23 cellular contexts compared by ENCODE assay signal in the genomic region with DNA sequence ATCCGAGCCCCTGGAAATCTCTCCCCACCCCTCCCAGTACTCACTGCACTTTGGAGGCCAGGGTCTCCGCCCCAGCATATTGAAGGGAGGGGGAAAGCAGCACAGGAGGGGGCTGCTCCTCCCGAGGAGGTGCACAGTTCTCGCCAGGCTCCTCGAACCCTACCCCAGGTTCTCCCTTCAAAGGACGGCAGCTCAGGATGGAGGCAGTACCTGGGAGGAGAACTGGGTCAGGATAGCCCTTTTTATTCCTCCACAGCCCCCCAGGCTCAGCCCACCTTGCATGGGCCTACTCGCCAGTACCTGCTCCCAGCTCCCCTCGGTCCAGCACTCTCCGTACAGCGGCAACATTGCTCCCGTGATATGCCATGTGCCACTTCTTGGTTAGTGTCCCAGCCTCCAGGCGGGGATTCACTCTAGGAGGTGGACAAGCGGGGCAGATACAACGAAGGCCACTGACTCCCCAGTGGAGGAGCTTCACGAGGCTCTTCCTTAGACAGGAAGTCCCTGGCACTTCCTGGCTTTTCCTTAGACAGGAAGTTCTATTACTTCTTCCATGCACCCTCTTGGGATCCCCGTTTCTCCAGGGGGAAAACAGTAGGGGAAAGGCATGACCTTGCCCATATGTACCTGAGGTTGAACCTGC. TPM values are rescaled to one million over a fixed set of nuclear protein-coding genes. Genes with fewer than 3 reads are reported as not detected.
A peak's percentile ranks its signal among the peaks of the same experiment; 100 is the strongest.
DNase-seq lines count a peak whose midpoint lies in the region; ATAC-seq and TF ChIP-seq lines count a peak whose summit lies in the region.
"Had no signal": no experiment of that assay in that cellular context is flagged by ENCODE, and none has a peak within 500 bp of the region (broad histone marks: within the 10 kb centered on the region; RNA-seq: fewer than 3 reads in every experiment).

No MANE protein-coding gene starts in this region.

- H3K4me1 Mint-ChIP-seq in MCF 10A (ENCODE audit: insufficient read depth, unreplicated experiment) = peaks cover 17% of the 10 kb centered on the region
- H3K4me1 Mint-ChIP-seq in stimulated activated memory B cell treated with anti-CD40 and anti-IgM and Interleukin-4, amounts not matched to agents 10 μg/mL and 1 μg/mL and 100 μg/mL, for 72 hours = peaks cover 35% of the 10 kb centered on the region

- H3K9me2 ChIP-seq in hepatocyte (replicated peaks; ENCODE audit: insufficient read depth) = no peaks in the 10 kb centered on the region

- WGBS in mammary epithelial cell (ENCODE audit: low coverage, missing lambda C conversion rate) = 86% methylated on average over 12 of the region's 16 CpGs
- 89% methylated on average over 16 of the region's 16 CpGs for WGBS in hepatocyte (ENCODE audit: low lambda C conversion rate, missing lambda C conversion rate)
- 84 to 85% methylated on average over 16 of the region's 16 CpGs for WGBS in aorta, 2 donors

- TF ChIP-seq CTCF in MCF 10A (IDR thresholded peaks at IDR 0.05; ENCODE audit: unreplicated experiment) = no peak
- no peak for TF ChIP-seq CTCF in mammary epithelial cell (conservative IDR thresholded peaks at IDR 0.05 in 1 of 2, IDR thresholded peaks at IDR 0.05 in 1 of 2; ENCODE audit: extremely low read depth in 1 of 2, insufficient read depth in 1 of 2, low read depth in 1 of 2, low read length in 2 of 2)
- no peak for TF ChIP-seq CTCF in RWPE1 (conservative IDR thresholded peaks at IDR 0.05; ENCODE audit: low read depth)
- TF ChIP-seq CTCF in hepatocyte (IDR thresholded peaks at IDR 0.05; ENCODE audit: poor library complexity) = no peak

- H3K4me3 ChIP-seq in mammary epithelial cell (replicated peaks in 1 of 3; ENCODE audit: insufficient read depth in 1 of 3, low read depth in 2 of 3, low read length in 3 of 3) (no peak overlapping the region), hepatocyte (no peak overlapping the region), aorta (ENCODE audit: low read length in 2 of 2) (no peak overlapping the region)
- H3K4me3 ChIP-seq: psoas muscle, tibial artery had no signal

- no peaks in the 10 kb centered on the region for H3K27me3 Mint-ChIP-seq in MCF 10A (ENCODE audit: insufficient read depth, unreplicated experiment)
- no peaks in the 10 kb centered on the region for H3K27me3 Mint-ChIP-seq in stimulated activated memory B cell treated with anti-CD40 and anti-IgM and Interleukin-4, amounts not matched to agents 10 μg/mL and 1 μg/mL and 100 μg/mL, for 72 hours

- CTCF ChIA-PET in MCF 10A (lab: Yijun Ruan, JAX) = interaction anchor here (0.6 to 1.8 kb wide), 3 partner anchors 10 to 243 kb away, joined by 3 read pairs; no protein-coding TSS in a partner anchor
- CTCF ChIA-PET in mammary epithelial cell (lab: Charles Lee; ENCODE audit: low non-redundant PET) = no interaction called here
- CTCF ChIA-PET in RWPE1 (lab: Yijun Ruan, JAX) = interaction anchor here (1.0 kb wide), 1 partner anchor 12 kb away, joined by 3 read pairs; a partner anchor contains a TSS

- H3K27me3 ChIP-seq in mammary epithelial cell (ENCODE audit: insufficient read depth, low read length) (no peaks in the 10 kb centered on the region), hepatocyte (no peaks in the 10 kb centered on the region), aorta (ENCODE audit: control insufficient read depth in 1 of 2, insufficient read depth in 2 of 2, low read length in 1 of 2) (no peaks in the 10 kb centered on the region)
- H3K27me3 ChIP-seq: tibial artery had no signal

- no peaks in the 10 kb centered on the region for H4K20me1 ChIP-seq in mammary epithelial cell (ENCODE audit: insufficient read depth, low read length)
- peaks cover 8% of the 10 kb centered on the region for H4K20me1 ChIP-seq in hepatocyte (ENCODE audit: insufficient read depth, poor library complexity, severe bottlenecking)

- H3K36me3 ChIP-seq in mammary epithelial cell (ENCODE audit: insufficient read depth, low read length) = peaks cover 24% of the 10 kb centered on the region
- H3K36me3 ChIP-seq in hepatocyte (replicated peaks; ENCODE audit: insufficient read depth, low read depth) = no peaks in the 10 kb centered on the region
- H3K36me3 ChIP-seq in aorta (ENCODE audit: control insufficient read depth in 1 of 2, insufficient read depth in 2 of 2, low read length in 1 of 2) = peaks cover 0 to 4% of the 10 kb centered on the region in 2 donors

- H2AFZ ChIP-seq in mammary epithelial cell (ENCODE audit: low read depth, low read length) (no peak overlapping the region), hepatocyte (no peak overlapping the region)

- no peaks in the 10 kb centered on the region for H3K9me3 Mint-ChIP-seq in MCF 10A (ENCODE audit: unreplicated experiment)
- no peaks in the 10 kb centered on the region for H3K9me3 Mint-ChIP-seq in stimulated activated memory B cell treated with anti-CD40 and anti-IgM and Interleukin-4, amounts not matched to agents 10 μg/mL and 1 μg/mL and 100 μg/mL, for 72 hours

- H3K4me1 ChIP-seq in mammary epithelial cell (ENCODE audit: insufficient read depth, low read length) = peaks cover 20% of the 10 kb centered on the region
- peaks cover 11% of the 10 kb centered on the region for H3K4me1 ChIP-seq in hepatocyte (ENCODE audit: insufficient read depth)
- H3K4me1 ChIP-seq in aorta (ENCODE audit: control insufficient read depth in 1 of 2, insufficient read depth in 2 of 2, low read length in 2 of 2) = no peaks in the 10 kb centered on the region

- peak overlapping the region; percentile 27 for H3K4me3 Mint-ChIP-seq in MCF 10A (ENCODE audit: unreplicated experiment)
- no peak overlapping the region for H3K4me3 Mint-ChIP-seq in stimulated activated memory B cell treated with anti-CD40 and anti-IgM and Interleukin-4, amounts not matched to agents 10 μg/mL and 1 μg/mL and 100 μg/mL, for 72 hours

- dilution Hi-C loops in mammary epithelial cell (cut with HindIII; ENCODE audit: low sequenced_read_pairs) = no loop called here

- H3K27ac Mint-ChIP-seq in MCF 10A (ENCODE audit: low read depth, unreplicated experiment) = no peak overlapping the region
- peak overlapping the region; percentile 22 for H3K27ac Mint-ChIP-seq in stimulated activated memory B cell treated with anti-CD40 and anti-IgM and Interleukin-4, amounts not matched to agents 10 μg/mL and 1 μg/mL and 100 μg/mL, for 72 hours

- DNase-seq in MCF 10A (ENCODE audit: unreplicated experiment) (no peak), mammary epithelial cell (no peak), RWPE1 (ENCODE audit: low spot score) (no peak), hepatocyte (ENCODE audit: low spot score) (peak; percentile 8), aorta (no peak), KBM-7 (no peak)
- DNase-seq: activated CD4-positive, alpha-beta T cell treated with anti-CD3 and anti-CD28 coated beads for 48 hours; AML-193; DMS 273 treated with DMSO at 0.1 percent for 48 hours; GDM1; GOT3; hypothalamus; IMR-90; left colon; NCI-H2081; NCI-H526; psoas muscle; SIG-M5; tibial artery had no signal

- intact Hi-C loops in MCF 10A (cut with micrococcal nuclease) (no loop called here), mammary epithelial cell (cut with micrococcal nuclease) (no loop called here), aorta (cut with DNase I) (no loop called here)

- BruUV-seq in MCF 10A (replicated peaks; lab: Mats Ljungman, UMichigan) = no TSS peak
- BruUV-seq in mammary epithelial cell (replicated peaks; lab: Mats Ljungman, UMichigan) = no TSS peak

- H3K4me2 ChIP-seq in mammary epithelial cell (ENCODE audit: insufficient read depth, low read depth, low read length) = no peak overlapping the region
- no peak overlapping the region for H3K4me2 ChIP-seq in hepatocyte

- ATAC-seq in stimulated activated memory B cell treated with anti-CD40 and anti-IgM and Interleukin-4, amounts not matched to agents 10 μg/mL and 1 μg/mL and 100 μg/mL, for 72 hours = no peak
- ATAC-seq in aorta (ENCODE audit: low FRiP score) (no peak), GM21619 (IDR thresholded peaks at IDR 0.05; ENCODE audit: unreplicated experiment) (no peak)
- ATAC-seq: left colon, psoas muscle had no signal

- H3K79me2 ChIP-seq in mammary epithelial cell (ENCODE audit: insufficient read depth, low read length) = peaks cover 26% of the 10 kb centered on the region
- peaks cover 24% of the 10 kb centered on the region for H3K79me2 ChIP-seq in hepatocyte

- H3K9me3 ChIP-seq in mammary epithelial cell (replicated peaks; ENCODE audit: insufficient read depth, low read length) (no peaks in the 10 kb centered on the region), hepatocyte (ENCODE audit: low read depth) (no peaks in the 10 kb centered on the region), aorta (ENCODE audit: control insufficient read depth, low read length) (no peaks in the 10 kb centered on the region)
- H3K9me3 ChIP-seq: psoas muscle, tibial artery had no signal

- in situ Hi-C loops in mammary epithelial cell (cut with MboI; ENCODE audit: low sequenced_read_pairs in 2 of 2) = no loop called here
- in situ Hi-C loops in KBM-7 (cut with MboI; ENCODE audit: low pct_unique_long_range_greater_than_20kb, low sequenced_read_pairs) = no loop called here

- POLR2A ChIA-PET in MCF 10A (lab: Yijun Ruan, JAX) = interaction anchor here (0.9 to 1.4 kb wide), 2 partner anchors 12 to 34 kb away, joined by 3 to 4 read pairs; a partner anchor contains a TSS
- POLR2A ChIA-PET in RWPE1 (lab: Yijun Ruan, JAX; ENCODE audit: low non-redundant PET) = no interaction called here

- H3K36me3 Mint-ChIP-seq in MCF 10A (ENCODE audit: insufficient read depth, unreplicated experiment) = peaks cover 88% of the 10 kb centered on the region
- H3K36me3 Mint-ChIP-seq in stimulated activated memory B cell treated with anti-CD40 and anti-IgM and Interleukin-4, amounts not matched to agents 10 μg/mL and 1 μg/mL and 100 μg/mL, for 72 hours = peaks cover 66% of the 10 kb centered on the region

- no peak overlapping the region for H3K9ac ChIP-seq in mammary epithelial cell (ENCODE audit: insufficient read depth, low read length)

- H3K27ac ChIP-seq in mammary epithelial cell (ENCODE audit: insufficient read depth, low read depth, low read length) (no peak overlapping the region), RWPE1 (peak overlapping the region; percentile 93), hepatocyte (no peak overlapping the region), aorta (ENCODE audit: low read depth in 1 of 2, low read length in 2 of 2) (no peak overlapping the region)
- H3K27ac ChIP-seq: psoas muscle, tibial artery had no signal

RNA-seq across cellular contexts. Expression of a gene that starts 2.1 kb away (rescaled TPM):
- total RNA-seq in MCF 10A (2022) (29.4 and 49.8 TPM in 2 replicates), mammary epithelial cell (10 to 100 TPM; 29.7 to 40.5 TPM), hepatocyte (34.5 and 50.3 TPM in 2 replicates), aorta (10 to 100 TPM; 49.5 to 55.6 TPM)
- polyA plus RNA-seq in mammary epithelial cell (62.1 TPM), hepatocyte (103 and 111 TPM in 2 replicates), aorta (10 to 100 TPM; 55.0 to 99.1 TPM)
- 69.4 TPM for polyA minus RNA-seq in mammary epithelial cell

RNA-seq across cellular contexts. Expression of a gene that starts 9.9 kb away (rescaled TPM):
- total RNA-seq in MCF 10A (2022) = 1,142 and 1,190 TPM in 2 replicates
- total RNA-seq in mammary epithelial cell = 1,000 to 10,000 TPM in 1 of 2 donors, 100 to 1,000 TPM in 1; 597 to 1,021 TPM
- 1,130 TPM for polyA plus RNA-seq in mammary epithelial cell
- 1,457 TPM for polyA minus RNA-seq in mammary epithelial cell
- total RNA-seq in hepatocyte = 267 and 331 TPM in 2 replicates
- polyA plus RNA-seq in hepatocyte = 693 and 747 TPM in 2 replicates
- 100 to 1,000 TPM; 198 to 280 TPM for total RNA-seq in aorta
- polyA plus RNA-seq in aorta = 100 to 1,000 TPM; 223 to 232 TPM

RNA-seq across cellular contexts. Expression of a gene that starts 11.9 kb away (rescaled TPM):
- 36.9 and 39.3 TPM in 2 replicates for total RNA-seq in MCF 10A (2022)
- total RNA-seq in mammary epithelial cell = 10 to 100 TPM; 12.3 to 34.1 TPM
- 14.2 TPM for polyA plus RNA-seq in mammary epithelial cell
- polyA minus RNA-seq in mammary epithelial cell = 17.5 TPM
- 9.2 and 9.6 TPM in 2 replicates for total RNA-seq in hepatocyte
- 9.5 and 13.9 TPM in 2 replicates for polyA plus RNA-seq in hepatocyte
- total RNA-seq in aorta = 10 to 100 TPM; 24.5 to 36.7 TPM
- polyA plus RNA-seq in aorta = 10 to 100 TPM in 1 of 2 donors, 1 to 10 TPM in 1; 7.3 to 52.8 TPM

RNA-seq across cellular contexts. Expression of a gene that starts 19.0 kb away (rescaled TPM):
- total RNA-seq in MCF 10A (2022) (4.4 and 4.9 TPM in 2 replicates), mammary epithelial cell (1 to 10 TPM; 2.0 to 4.7 TPM), hepatocyte (not detected in 2 replicates), aorta (10 to 100 TPM; 18.6 to 21.8 TPM)
- polyA plus RNA-seq in mammary epithelial cell (1.2 TPM), hepatocyte (10.2 and 14.6 TPM in 2 replicates), aorta (10 to 100 TPM in 1 of 2 donors, 1 to 10 TPM in 1; 6.5 to 10.8 TPM)
- not detected for polyA minus RNA-seq in mammary epithelial cell

RNA-seq across cellular contexts. Expression of a gene that starts 22.8 kb away (rescaled TPM):
- total RNA-seq in MCF 10A (2022) = 0.40 and 0.44 TPM in 2 replicates
- total RNA-seq in mammary epithelial cell = under 1 TPM; 0.17 to 0.42 TPM
- 0.10 TPM for polyA plus RNA-seq in mammary epithelial cell
- polyA minus RNA-seq in mammary epithelial cell = not detected
- 1.4 and 1.7 TPM in 2 replicates for total RNA-seq in hepatocyte
- polyA plus RNA-seq in hepatocyte = 1.3 and 3.0 TPM in 2 replicates
- under 1 TPM; 0.10 to 0.60 TPM for total RNA-seq in aorta
- 1 to 10 TPM in 1 of 2 donors, not detected in 1; 5.6 TPM for polyA plus RNA-seq in aorta
- total RNA-seq: fibroblast of villous mesenchyme, IMR-90, mononuclear cell had no signal
